ENCODE assay signal across 19 cellular contexts in the genomic region with DNA sequence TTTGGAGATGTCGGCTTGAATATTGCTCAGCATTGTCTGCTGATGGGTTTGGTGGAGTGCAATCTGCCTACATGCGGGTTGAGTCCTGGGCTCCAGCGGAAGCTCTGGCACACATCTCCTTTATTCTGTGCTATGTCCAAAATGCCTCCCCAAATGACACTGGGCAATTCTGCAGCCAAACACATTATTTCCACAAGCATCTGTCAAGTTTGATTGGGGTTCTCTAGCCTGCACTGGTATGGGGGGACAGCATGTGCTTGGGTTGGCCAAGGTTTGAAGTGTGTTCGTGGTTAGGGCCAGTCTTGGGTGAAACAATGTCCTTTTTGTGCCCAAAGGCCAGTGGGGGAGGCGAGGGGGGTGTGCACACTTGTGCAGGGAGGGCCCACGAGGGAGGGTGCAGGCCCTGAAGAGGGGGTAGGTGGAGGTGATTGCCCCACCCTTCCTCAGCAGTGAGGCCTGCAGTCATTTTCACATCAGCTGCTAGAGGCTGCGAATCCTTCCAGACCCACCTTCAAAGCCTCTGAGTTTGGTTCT. TPM values are rescaled to one million over a fixed set of nuclear protein-coding genes. Genes with fewer than 3 reads are reported as not detected.
DNase-seq lines count a peak whose midpoint lies in the region; ATAC-seq, FAIRE-seq and TF ChIP-seq lines count a peak whose summit lies in the region.
"Had no signal": no experiment of that assay in that cellular context is flagged by ENCODE, and none has a peak within 500 bp of the region (broad histone marks: within the 10 kb centered on the region; RNA-seq: fewer than 3 reads in every experiment).

No MANE protein-coding gene starts in this region.

- DNase-seq in HTR-8/SVneo (ENCODE audit: insufficient read length, low spot score) (no peak), RWPE2 (ENCODE audit: low spot score) (peak; percentile 52), endodermal cell (peak; percentile 29), NCI-H774 (lab: John Stamatoyannopoulos, UW) (no peak)
- DNase-seq in stimulated activated CD4-positive, alpha-beta T cell treated with anti-CD3 and anti-CD28 coated beads, Interleukin-2, amount 100 ng/mL, for 24 hours, result no peak
- no peak for DNase-seq in activated CD4-positive, alpha-beta T cell treated with anti-CD3 and anti-CD28 coated beads for 4 hours
- DNase-seq: ACHN; BE2C; C1 segment of cervical spinal cord; Caco-2; CD4-positive, CD25-positive, alpha-beta regulatory T cell; GM23248; H7 had no signal

- no peak overlapping the region for H3K4me3 Mint-ChIP-seq in endodermal cell

- H3K36me3 ChIP-seq in RWPE2 (ENCODE audit: low read depth), result no peaks in the 10 kb centered on the region
- no peaks in the 10 kb centered on the region for H3K36me3 ChIP-seq in endodermal cell (ENCODE audit: control insufficient read depth, insufficient read depth, low read length)
- H3K36me3 ChIP-seq: BE2C had no signal

- no peak for ATAC-seq in RWPE2 (ENCODE audit: low read depth)
- ATAC-seq: HCT116 had no signal

- H3K4me3 ChIP-seq in RWPE2 (ENCODE audit: severe bottlenecking) (no peak overlapping the region), endodermal cell (ENCODE audit: low read length) (no peak overlapping the region)
- H3K4me3 ChIP-seq: GM23248 had no signal

- H3K9me3 Mint-ChIP-seq in endodermal cell, result peaks cover 17% of the 10 kb centered on the region

- H3K36me3 Mint-ChIP-seq in endodermal cell (ENCODE audit: low read depth), result no peaks in the 10 kb centered on the region
- H3K36me3 Mint-ChIP-seq: CD4-positive, CD25-positive, alpha-beta regulatory T cell had no signal

- H3K27me3 Mint-ChIP-seq in endodermal cell (ENCODE audit: insufficient read depth), result peaks cover 99% of the 10 kb centered on the region

- H3K4me1 Mint-ChIP-seq in endodermal cell, result peaks cover 18% of the 10 kb centered on the region

- H3K4me1 ChIP-seq in RWPE2 (ENCODE audit: insufficient read depth, poor library complexity, severe bottlenecking) (no peaks in the 10 kb centered on the region), endodermal cell (ENCODE audit: control insufficient read depth, insufficient read depth, low read length) (peaks cover 6% of the 10 kb centered on the region)
- H3K4me1 ChIP-seq: BE2C had no signal

- WGBS in endodermal cell (ENCODE audit: insufficient coverage in 1 of 2, insufficient read length in 1 of 2), 2 experiments, result 15 to 26% methylated on average over 4 to 7 of the region's 7 CpGs

- no peak overlapping the region for H3K27ac Mint-ChIP-seq in endodermal cell
- H3K27ac Mint-ChIP-seq: CD4-positive, CD25-positive, alpha-beta regulatory T cell had no signal

- H3K27ac ChIP-seq in RWPE2 (ENCODE audit: poor library complexity, severe bottlenecking) (no peak overlapping the region), endodermal cell (ENCODE audit: low read depth, low read length) (no peak overlapping the region)
- H3K27ac ChIP-seq: GM23248 had no signal

- H3K9me3 ChIP-seq in RWPE2 (ENCODE audit: severe bottlenecking) (no peaks in the 10 kb centered on the region), endodermal cell (ENCODE audit: control insufficient read depth, low read length) (peaks cover 13% of the 10 kb centered on the region)
- H3K9me3 ChIP-seq: BE2C, Caco-2 had no signal

- peaks cover 34% of the 10 kb centered on the region for H3K27me3 ChIP-seq in RWPE2 (ENCODE audit: insufficient read depth, poor library complexity, severe bottlenecking)
- H3K27me3 ChIP-seq in endodermal cell (ENCODE audit: control insufficient read depth, insufficient read depth, low read length, poor library complexity, severe bottlenecking), result peaks cover 100% of the 10 kb centered on the region

- TF ChIP-seq CTCF in RWPE2 (IDR thresholded peaks at IDR 0.05; ENCODE audit: poor library complexity, severe bottlenecking) (no peak), endodermal cell (conservative IDR thresholded peaks at IDR 0.05) (no peak)

- peak; percentile 13 for FAIRE-seq in HTR-8/SVneo (lab: Jason Lieb, UNC)
- FAIRE-seq: A204.1, D721Med, G401.6, GM12891, GM19239 had no signal

- no peak overlapping the region for H3K9ac ChIP-seq in endodermal cell (ENCODE audit: extremely low read depth, low read length, poor library complexity, severe bottlenecking)
- H3K9ac ChIP-seq: GM23248 had no signal

RNA-seq across cellular contexts. Expression of a gene that starts 6.3 kb away (rescaled TPM):
- not detected for total RNA-seq in endodermal cell
- 10.2 TPM for polyA plus RNA-seq in endodermal cell (2013, experiment 1 of 2)
- polyA plus RNA-seq in endodermal cell (2013, experiment 2 of 2), result 7.4 TPM
- total RNA-seq: Caco-2; CD4-positive, CD25-positive, alpha-beta regulatory T cell; GM23248; H7 had no signal
- polyA plus RNA-seq: CD4-positive, CD25-positive, alpha-beta regulatory T cell; GM23248 had no signal

RNA-seq across cellular contexts. Expression of a gene that starts 36.8 kb away (rescaled TPM):
- under 1 TPM; 0.20 to 0.44 TPM for total RNA-seq in endodermal cell
- polyA plus RNA-seq in endodermal cell (2013, experiment 1 of 2), result 5.7 TPM
- polyA plus RNA-seq in endodermal cell (2013, experiment 2 of 2), result 7.0 TPM
- total RNA-seq: Caco-2; CD4-positive, CD25-positive, alpha-beta regulatory T cell had no signal
- polyA plus RNA-seq: CD4-positive, CD25-positive, alpha-beta regulatory T cell had no signal

Comparison
In these comparisons a context has a peak if more than half of its experiments do, and no peak if none do; other contexts are left out.
1. DNase-seq: peak in RWPE2 (single experiment) and endodermal cell (single experiment); none in HTR-8/SVneo (single experiment), stimulated activated CD4-positive, alpha-beta T cell treated with anti-CD3 and anti-CD28 coated beads, Interleukin-2, amount 100 ng/mL, for 24 hours (0 of 2), NCI-H774 (single experiment) and activated CD4-positive, alpha-beta T cell treated with anti-CD3 and anti-CD28 coated beads for 4 hours (0 of 2).